In the genomic region with DNA sequence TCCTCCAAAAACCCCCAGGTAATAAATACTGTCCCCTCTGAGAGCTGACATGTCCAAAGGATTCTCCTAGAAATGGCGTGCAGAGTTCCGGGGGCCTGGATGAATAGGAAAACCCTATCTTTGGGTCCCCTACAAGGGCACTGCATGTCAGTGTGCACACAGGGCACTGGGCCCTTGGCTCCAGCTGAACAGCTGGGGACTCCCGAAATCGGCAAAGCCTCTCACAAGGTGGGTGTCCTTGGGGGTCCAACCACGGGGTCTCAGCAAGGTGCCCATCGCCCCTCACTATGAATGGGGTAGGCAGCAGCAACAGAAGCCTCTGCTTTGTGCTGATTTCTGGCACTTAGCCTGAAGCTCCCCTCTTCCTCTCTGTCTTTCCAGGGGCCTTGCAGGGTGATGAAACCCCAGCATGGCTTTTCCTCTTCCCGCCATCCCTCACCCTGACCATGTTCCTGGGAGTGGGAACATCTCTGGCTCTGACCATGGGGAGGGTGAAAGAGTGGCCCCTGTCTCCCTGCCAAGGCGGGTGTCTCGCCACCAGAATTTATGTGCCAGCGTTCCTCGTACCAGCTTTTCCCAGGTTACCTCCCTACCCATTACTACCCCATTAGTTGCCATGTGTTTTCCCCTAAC, we compare ENCODE assay signal across 20 cellular contexts. TPM values are rescaled to one million over a fixed set of nuclear protein-coding genes. Genes with fewer than 3 reads are reported as not detected.
A peak's percentile ranks its signal among the peaks of the same experiment; 100 is the strongest.
DNase-seq lines count a peak whose midpoint lies in the region; ATAC-seq, FAIRE-seq and TF ChIP-seq lines count a peak whose summit lies in the region.
"Had no signal": no experiment of that assay in that cellular context is flagged by ENCODE, and none has a peak within 500 bp of the region (broad histone marks: within the 10 kb centered on the region; RNA-seq: fewer than 3 reads in every experiment).

No MANE protein-coding gene starts in this region.

- no peak overlapping the region for H2BK15ac ChIP-seq in mesendoderm (replicated peaks; ENCODE audit: low read depth)

- no peaks in the 10 kb centered on the region for H3K79me2 ChIP-seq in GM23338 (replicated peaks; ENCODE audit: insufficient read depth)
- H3K79me2 ChIP-seq in astrocyte (ENCODE audit: insufficient read depth, low read length) = no peaks in the 10 kb centered on the region
- no peaks in the 10 kb centered on the region for H3K79me2 ChIP-seq in mesendoderm (ENCODE audit: control insufficient read depth, insufficient read depth, low read length)

- ATAC-seq in GM23338 (no peak), body of pancreas (no peak)

- H3K27me3 ChIP-seq in GM23338 (ENCODE audit: insufficient read depth) (no peaks in the 10 kb centered on the region), astrocyte (ENCODE audit: insufficient read depth, low read length) (peaks cover 47% of the 10 kb centered on the region), mesendoderm (ENCODE audit: insufficient read depth, low read length, poor library complexity) (no peaks in the 10 kb centered on the region), body of pancreas (no peaks in the 10 kb centered on the region)
- H3K27me3 ChIP-seq: Peyer's patch had no signal

- H3K9me2 ChIP-seq in GM23338 (ENCODE audit: insufficient read depth) = no peaks in the 10 kb centered on the region

- no peak overlapping the region for H4K8ac ChIP-seq in mesendoderm (ENCODE audit: low read depth, low read length)

- no peak overlapping the region for H4K5ac ChIP-seq in mesendoderm (ENCODE audit: low read length)

- H3K4me2 ChIP-seq in GM23338 (peak overlapping the region; percentile 61), astrocyte (ENCODE audit: low read length) (peak overlapping the region; percentile 46), mesendoderm (ENCODE audit: low read length) (no peak overlapping the region)

- intact Hi-C loops in body of pancreas (cut with DNase I) = no loop called here

- H3K9me3 Mint-ChIP-seq in GM23338 (no peaks in the 10 kb centered on the region), astrocyte (ENCODE audit: unreplicated experiment) (peaks cover 5% of the 10 kb centered on the region), progenitor cell of endocrine pancreas (ENCODE audit: low read depth) (peaks cover 9% of the 10 kb centered on the region)

- no peak overlapping the region for H2BK120ac ChIP-seq in mesendoderm (ENCODE audit: low read depth, low read length)

- H2AFZ ChIP-seq in GM23338 (peak overlapping the region; percentile 99), astrocyte (ENCODE audit: low read depth, low read length) (no peak overlapping the region)

- no peaks in the 10 kb centered on the region for H3K36me3 ChIP-seq in GM23338 (ENCODE audit: insufficient read depth)
- H3K36me3 ChIP-seq in astrocyte (ENCODE audit: insufficient read depth, low read length) = no peaks in the 10 kb centered on the region
- H3K36me3 ChIP-seq in mesendoderm (ENCODE audit: control insufficient read depth, insufficient read depth, low read length) = no peaks in the 10 kb centered on the region
- no peaks in the 10 kb centered on the region for H3K36me3 ChIP-seq in body of pancreas (replicated peaks in 1 of 2; ENCODE audit: insufficient read depth in 1 of 2, low read depth in 2 of 2)
- H3K36me3 ChIP-seq: HAP-1, MG63, Peyer's patch had no signal

- H3K18ac ChIP-seq in mesendoderm (ENCODE audit: low read length) = no peak overlapping the region

- TF ChIP-seq CTCF in GM23338 (conservative IDR thresholded peaks at IDR 0.05; ENCODE audit: low read depth in 2 of 2) (no peak), astrocyte (IDR thresholded peaks at IDR 0.05; ENCODE audit: insufficient read depth, low read depth, low read length) (no peak), progenitor cell of endocrine pancreas (IDR thresholded peaks at IDR 0.05; ENCODE audit: unreplicated experiment) (no peak), foreskin fibroblast (IDR thresholded peaks at IDR 0.05; ENCODE audit: low read depth, low read length) (no peak), body of pancreas (IDR thresholded peaks at IDR 0.05) (no peak)

- H3K4me1 ChIP-seq in GM23338 (ENCODE audit: insufficient read depth) (peaks cover 15% of the 10 kb centered on the region), astrocyte (ENCODE audit: insufficient read depth, low read length) (no peaks in the 10 kb centered on the region), mesendoderm (ENCODE audit: control insufficient read depth, low read depth, low read length) (peaks cover 10% of the 10 kb centered on the region), body of pancreas (no peaks in the 10 kb centered on the region)
- H3K4me1 ChIP-seq: HAP-1, Peyer's patch had no signal

- H3K4me3 ChIP-seq in GM23338 = no peak overlapping the region
- H3K4me3 ChIP-seq in astrocyte (ENCODE audit: insufficient read depth, low read depth, low read length) = no peak overlapping the region
- no peak overlapping the region for H3K4me3 ChIP-seq in mesendoderm (ENCODE audit: low read length)
- no peak overlapping the region for H3K4me3 ChIP-seq in foreskin fibroblast (ENCODE audit: low read depth in 1 of 2, low read length in 2 of 2)
- no peak overlapping the region for H3K4me3 ChIP-seq in body of pancreas
- H3K4me3 ChIP-seq: HAP-1, MG63, Peyer's patch had no signal

- H3K27ac Mint-ChIP-seq in GM23338 (no peak overlapping the region), astrocyte (ENCODE audit: unreplicated experiment) (no peak overlapping the region), progenitor cell of endocrine pancreas (peak overlapping the region; percentile 98)
- H3K27ac Mint-ChIP-seq: IgD-negative memory B cell had no signal

- no peaks in the 10 kb centered on the region for H4K20me1 ChIP-seq in GM23338 (replicated peaks; ENCODE audit: insufficient read depth)
- no peaks in the 10 kb centered on the region for H4K20me1 ChIP-seq in astrocyte (ENCODE audit: insufficient read depth, low read length)

- no peak overlapping the region for H2BK5ac ChIP-seq in mesendoderm (ENCODE audit: low read length)

- H3K4me1 Mint-ChIP-seq in GM23338 (peaks cover 27% of the 10 kb centered on the region), astrocyte (ENCODE audit: low read depth, unreplicated experiment) (peaks cover 8% of the 10 kb centered on the region), progenitor cell of endocrine pancreas (ENCODE audit: low read depth) (peaks cover 43% of the 10 kb centered on the region)
- H3K4me1 Mint-ChIP-seq: IgD-negative memory B cell had no signal

- no peaks in the 10 kb centered on the region for H3K79me1 ChIP-seq in mesendoderm (ENCODE audit: low read length)

- H3K9ac ChIP-seq in astrocyte (ENCODE audit: low read length) = no peak overlapping the region
- H3K9ac ChIP-seq in mesendoderm (ENCODE audit: low read length) = no peak overlapping the region

- peak overlapping the region; percentile 29 for H3K56ac ChIP-seq in mesendoderm (ENCODE audit: low read length)

- FAIRE-seq in astrocyte (lab: Jason Lieb, UNC) = no peak
- FAIRE-seq: D721Med, GM18507 had no signal

- no peaks in the 10 kb centered on the region for H3K36me3 Mint-ChIP-seq in GM23338 (ENCODE audit: low read depth)
- H3K36me3 Mint-ChIP-seq in astrocyte (ENCODE audit: low read depth, unreplicated experiment) = peaks cover under 1% of the 10 kb centered on the region
- H3K36me3 Mint-ChIP-seq in progenitor cell of endocrine pancreas (ENCODE audit: insufficient read depth) = peaks cover 14% of the 10 kb centered on the region
- H3K36me3 Mint-ChIP-seq: IgD-negative memory B cell had no signal

- no peaks in the 10 kb centered on the region for H3F3A ChIP-seq in GM23338 (replicated peaks; ENCODE audit: low read depth)

- DNase-seq in GM23338 (ENCODE audit: low spot score) (no peak), astrocyte (ENCODE audit: low read depth) (no peak), mesendoderm (no peak), progenitor cell of endocrine pancreas (ENCODE audit: low spot score, unreplicated experiment) (no peak), foreskin fibroblast (no peak), NCI-H1930 (lab: John Stamatoyannopoulos, UW) (no peak), body of pancreas (no peak)
- DNase-seq: DMS79, MG63, NCI-H1092, NCI-H1436 treated with DMSO at 0.1 percent for 48 hours, NCI-H2081, NCI-H2171 treated with DMSO at 0.1 percent for 48 hours, NCI-H446 treated with DMSO at 0.1 percent for 48 hours, Peyer's patch had no signal

- no peak overlapping the region for H3K4ac ChIP-seq in mesendoderm (ENCODE audit: low read depth, low read length)

- H3K4me3 Mint-ChIP-seq in GM23338 (no peak overlapping the region), astrocyte (ENCODE audit: unreplicated experiment) (no peak overlapping the region), progenitor cell of endocrine pancreas (ENCODE audit: low read depth) (peak overlapping the region; percentile 46)
- H3K4me3 Mint-ChIP-seq: IgD-negative memory B cell had no signal

- WGBS in mesendoderm (ENCODE audit: extremely low coverage, insufficient coverage, low lambda C conversion rate) = no CpG with 5 or more reads among the region's 11 CpGs
- WGBS in body of pancreas, 2 donors = 71 to 72% methylated on average over 11 of the region's 11 CpGs

- no peak overlapping the region for H3K27ac ChIP-seq in GM23338 (ENCODE audit: low read depth)
- no peak overlapping the region for H3K27ac ChIP-seq in astrocyte (ENCODE audit: low read depth, low read length)
- H3K27ac ChIP-seq in mesendoderm (ENCODE audit: low read depth, low read length) = no peak overlapping the region
- H3K27ac ChIP-seq in body of pancreas = no peak overlapping the region
- H3K27ac ChIP-seq: Peyer's patch had no signal

- H3K23ac ChIP-seq in mesendoderm (ENCODE audit: low read length) = no peak overlapping the region

- H3K9me3 ChIP-seq in astrocyte (ENCODE audit: insufficient read depth, low read depth, low read length) (no peaks in the 10 kb centered on the region), body of pancreas (no peaks in the 10 kb centered on the region)
- H3K9me3 ChIP-seq: HAP-1, MG63, Peyer's patch had no signal

- H3K27me3 Mint-ChIP-seq in GM23338 (ENCODE audit: insufficient read depth, low read depth, poor library complexity) = peaks cover 6% of the 10 kb centered on the region
- peaks cover 61% of the 10 kb centered on the region for H3K27me3 Mint-ChIP-seq in astrocyte (ENCODE audit: low read depth, unreplicated experiment)
- H3K27me3 Mint-ChIP-seq in progenitor cell of endocrine pancreas = no peaks in the 10 kb centered on the region

- no peak for TF ChIP-seq POLR2A in body of pancreas (IDR thresholded peaks at IDR 0.05)

- no peak overlapping the region for H2AK5ac ChIP-seq in mesendoderm (ENCODE audit: low read length)

TF ChIP-seq in GM23338, 12 proteins besides CTCF, POLR2A, EP300 and RAD21 (continues in another document):
- TF ChIP-seq ZNF114 (CRISPR knock-in tag; IDR thresholded peaks at IDR 0.05) (no peak), POLR2AphosphoS5 (IDR thresholded peaks at IDR 0.05; ENCODE audit: low read depth) (no peak)

RNA-seq across cellular contexts. Expression of a gene that starts 46.0 kb away (rescaled TPM):
- 1.7 and 2.0 TPM in 2 replicates for total RNA-seq in GM23338 (2014; rRNA removed; shearing (Covaris generic))
- 0.37 and 0.76 TPM in 2 replicates for polyA plus RNA-seq in GM23338 (2016; fragmentation: Nextera tagmentation; extraction: Ambion mirVana)
- 0.23 TPM in 1 of 2 replicates, not detected in the other for total RNA-seq in astrocyte
- polyA plus RNA-seq in mesendoderm (2013, experiment 1 of 2) = 0.20 TPM
- polyA plus RNA-seq in mesendoderm (2013, experiment 2 of 2) = 0.15 TPM
- total RNA-seq in progenitor cell of endocrine pancreas = 23.8 and 25.5 TPM in 2 replicates
- under 1 TPM; 0.78 to 0.99 TPM for total RNA-seq in body of pancreas
- total RNA-seq: SK-MEL-5 had no signal
- polyA plus RNA-seq: IgD-negative memory B cell had no signal
